Comparison of ENCODE assay signal across 8 cellular contexts in the genomic region with DNA sequence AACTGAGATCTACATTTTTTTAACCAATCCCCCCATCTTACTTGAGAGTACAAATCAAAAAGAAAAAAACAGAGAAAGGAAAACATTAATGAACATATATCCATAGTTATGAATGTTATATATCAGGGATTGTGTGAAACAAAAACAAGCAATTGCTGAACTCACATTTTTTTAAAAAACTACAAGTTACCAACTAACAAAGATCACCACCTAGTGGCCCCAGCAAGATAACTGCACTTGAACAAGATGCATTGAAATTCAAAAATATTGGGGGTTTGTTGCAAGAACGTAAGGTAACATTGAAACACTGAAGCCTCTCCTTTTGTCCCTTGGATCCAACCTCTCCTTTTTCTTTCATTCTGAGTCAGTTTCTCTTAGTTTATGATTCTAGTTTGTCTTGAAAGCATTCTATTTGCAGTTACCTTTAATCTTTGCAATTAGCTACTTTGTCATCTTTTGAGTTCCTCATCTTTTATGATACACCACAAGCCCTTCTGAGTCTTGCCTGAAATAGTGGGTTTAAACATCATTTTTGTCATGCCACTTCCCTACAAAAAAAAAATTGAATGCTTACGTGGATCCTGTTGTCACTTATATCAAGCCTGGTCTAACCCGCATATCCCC.
A peak's percentile ranks its signal among the peaks of the same experiment; 100 is the strongest.
DNase-seq lines count a peak whose midpoint lies in the region; ATAC-seq and TF ChIP-seq lines count a peak whose summit lies in the region.

No MANE protein-coding gene starts in this region.

- DNase-seq in NCI-H1436 (lab: John Stamatoyannopoulos, UW): peak; percentile 0
- no peak for DNase-seq in NCI-H1436 treated with DMSO at 0.1 percent for 48 hours (lab: John Stamatoyannopoulos, UW)
- peak; percentile 28 for DNase-seq in OCI-M2 (lab: John Stamatoyannopoulos, UW; ENCODE audit: unreplicated experiment)
- DNase-seq in erythroblast (lab: John Stamatoyannopoulos, UW): peak; percentile 13 to 33
- peak; percentile 5 for DNase-seq in pulmonary artery endothelial cell (ENCODE audit: low read depth, low spot score)
- DNase-seq in ureter (ENCODE audit: low spot score): no peak

- ATAC-seq in HG02973 (IDR thresholded peaks at IDR 0.05; ENCODE audit: unreplicated experiment) (peak; percentile 76), GM19023 (IDR thresholded peaks at IDR 0.05; ENCODE audit: unreplicated experiment) (no peak)

- TF ChIP-seq POLR2A in erythroblast (IDR thresholded peaks at IDR 0.05; ENCODE audit: low read length): no peak

Comparison
In these comparisons a context has a peak if more than half of its experiments do, and no peak if none do; other contexts are left out.
1. DNase-seq: peak in NCI-H1436 (single experiment), OCI-M2 (single experiment), erythroblast (2 of 2) and pulmonary artery endothelial cell (single experiment); none in NCI-H1436 treated with DMSO at 0.1 percent for 48 hours (single experiment) and ureter (single experiment).